1 cellular context compared by ENCODE assay signal in genomic region chr19:1765182-1765903, GRCh38.
TF ChIP-seq lines count a peak whose summit lies in the region.

No MANE protein-coding gene starts in this region.

TF ChIP-seq in HepG2, 621 proteins besides CTCF, POLR2A, EP300 and RAD21:
- TF ChIP-seq MATR3 (CRISPR knock-in tag; IDR thresholded peaks at IDR 0.05) = no peak
- TF ChIP-seq POLR2G (IDR thresholded peaks at IDR 0.05; ENCODE audit: low read depth, low read length) = no peak
- TF ChIP-seq HOXA7 (CRISPR knock-in tag; IDR thresholded peaks at IDR 0.05) = no peak
- TF ChIP-seq ZNF546 (CRISPR knock-in tag; conservative IDR thresholded peaks at IDR 0.05) = no peak
- TF ChIP-seq GATA4 (IDR thresholded peaks at IDR 0.05; ENCODE audit: borderline replicate concordance, low read depth) = no peak
- no peak for TF ChIP-seq AGO2 (optimal IDR thresholded peaks at IDR 0.05; ENCODE audit: low read depth, low read length)
- TF ChIP-seq EZH2 (conservative IDR thresholded peaks at IDR 0.05; ENCODE audit: low read depth, low read length) = peak; percentile 78; the same call in 1 of the 2 replicates
- no peak for TF ChIP-seq TCF7L2 (IDR thresholded peaks at IDR 0.05; ENCODE audit: low read depth, low read length)
